ENCODE assay signal across 8 cellular contexts in the genomic region with DNA sequence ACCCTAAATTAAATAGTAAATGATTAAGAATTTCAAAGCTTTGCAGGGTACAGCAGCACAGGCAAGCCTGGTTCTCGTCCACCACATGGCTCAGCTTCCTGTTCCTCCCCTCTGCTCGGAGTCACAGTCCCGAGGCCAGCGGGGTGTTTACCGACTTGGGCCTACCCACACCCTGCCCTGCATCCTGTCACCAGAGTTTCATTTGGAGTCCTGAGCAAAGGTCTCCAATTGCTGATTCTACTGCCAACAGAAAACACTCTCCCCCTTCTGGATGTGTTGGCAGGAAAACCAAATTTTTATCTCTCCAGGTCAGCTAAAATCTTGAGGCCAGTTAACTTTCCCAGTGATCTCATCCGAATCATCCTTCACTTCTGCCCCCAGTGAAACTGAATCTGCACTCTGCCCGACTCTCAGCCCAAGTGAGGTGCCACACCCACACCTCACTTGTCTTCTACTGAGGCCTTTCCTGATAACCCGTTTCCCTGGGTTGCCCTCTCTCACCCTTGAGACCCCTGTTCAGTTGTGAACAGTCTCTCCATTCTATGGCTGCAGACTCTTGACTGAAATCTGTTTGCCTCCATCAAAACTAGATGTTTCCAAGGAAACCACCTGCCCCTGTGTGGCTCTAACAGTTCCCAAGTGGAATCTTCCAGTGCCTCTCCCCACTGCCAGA.
A peak's percentile ranks its signal among the peaks of the same experiment; 100 is the strongest.
DNase-seq lines count a peak whose midpoint lies in the region; ATAC-seq and TF ChIP-seq lines count a peak whose summit lies in the region.

No MANE protein-coding gene starts in this region.

- H3K36me3 Mint-ChIP-seq in memory B cell = peaks cover 18% of the 10 kb centered on the region

- no peak overlapping the region for H3K4me3 ChIP-seq in brain microvascular endothelial cell (ENCODE audit: low read depth, low read length)

- no peaks in the 10 kb centered on the region for H3K36me3 ChIP-seq in brain microvascular endothelial cell (replicated peaks)

- in situ Hi-C loops in brain microvascular endothelial cell (cut with HindIII; ENCODE audit: low pct_ligation_motif_present, low sequenced_read_pairs) = no loop called here

- no peaks in the 10 kb centered on the region for H3K9me3 Mint-ChIP-seq in memory B cell

- peak; percentile 63 for ATAC-seq in GM19035 (IDR thresholded peaks at IDR 0.05; ENCODE audit: unreplicated experiment)
- ATAC-seq in HG03196 (IDR thresholded peaks at IDR 0.05; ENCODE audit: unreplicated experiment) = peak; percentile 72
- ATAC-seq in memory B cell (ENCODE audit: low read depth) = peak; percentile 87

- peak overlapping the region; percentile 95 for H3K27ac Mint-ChIP-seq in memory B cell

- peak overlapping the region; percentile 58 for H3K4me3 Mint-ChIP-seq in memory B cell

- H3K4me1 Mint-ChIP-seq in memory B cell = peaks cover 55% of the 10 kb centered on the region

- no peaks in the 10 kb centered on the region for H3K27me3 ChIP-seq in brain microvascular endothelial cell (replicated peaks)

- no peak for TF ChIP-seq CTCF in brain microvascular endothelial cell (IDR thresholded peaks at IDR 0.05; ENCODE audit: low read depth, low read length, missing control alignments)

- H3K27me3 Mint-ChIP-seq in memory B cell = no peaks in the 10 kb centered on the region

- H3K27ac ChIP-seq in brain microvascular endothelial cell = peak overlapping the region; percentile 20

- DNase-seq in A172 (ENCODE audit: low spot score) (peak; percentile 78), T-helper 22 cell (ENCODE audit: low read depth) (peak; percentile 43), brain microvascular endothelial cell (peak; percentile 50), memory B cell (ENCODE audit: low spot score in 2 of 2) (peak; percentile 39 to 49), stromal cell of bone marrow (ENCODE audit: low read depth) (peak; percentile 76), NCI-H1092 (lab: John Stamatoyannopoulos, UW) (no peak)
